ENCODE assay signal across 8 cellular contexts in genomic region chr9:95005276-95006141, GRCh38.
DNase-seq lines count a peak whose midpoint lies in the region; ATAC-seq, FAIRE-seq and TF ChIP-seq lines count a peak whose summit lies in the region.

No MANE protein-coding gene starts in this region.

- H3K4me3 ChIP-seq in NT2/D1 (ENCODE audit: insufficient read length, low read depth) = peak overlapping the region; percentile 77
- peak overlapping the region; percentile 100 for H3K4me3 ChIP-seq in endocrine pancreas (ENCODE audit: control insufficient read depth, insufficient read depth, low read length)
- H3K4me3 ChIP-seq in neural progenitor cell = peak overlapping the region; percentile 77

- H3K9ac ChIP-seq in NT2/D1 (ENCODE audit: insufficient read length, low read depth) (peak overlapping the region; percentile 86), endocrine pancreas (ENCODE audit: control insufficient read depth, insufficient read depth, low read length) (peak overlapping the region; percentile 98), neural progenitor cell (no peak overlapping the region)

- no peaks in the 10 kb centered on the region for H3K9me3 ChIP-seq in NT2/D1 (ENCODE audit: insufficient read depth, low read length)
- H3K9me3 ChIP-seq in endocrine pancreas (ENCODE audit: control insufficient read depth, low read length) = no peaks in the 10 kb centered on the region
- H3K9me3 ChIP-seq in neural progenitor cell (ENCODE audit: low read depth) = no peaks in the 10 kb centered on the region

- H3K27ac Mint-ChIP-seq in neural progenitor cell = peak overlapping the region; percentile 92

- peaks cover 30% of the 10 kb centered on the region for H3K27me3 Mint-ChIP-seq in activated T-cell treated with anti-CD3 and anti-CD28 coated beads, Interleukin-2, amount 50 U/mL, for 4 hours (ENCODE audit: low read depth)
- H3K27me3 Mint-ChIP-seq in neural progenitor cell (ENCODE audit: insufficient read depth, low read depth) = no peaks in the 10 kb centered on the region

- H4K20me1 ChIP-seq in neural progenitor cell (ENCODE audit: low read depth) = peaks cover 8% of the 10 kb centered on the region

- ATAC-seq in activated T-cell treated with anti-CD3 and anti-CD28 coated beads, Interleukin-2, amount 50 U/mL, for 4 hours = no peak

- H3K36me3 Mint-ChIP-seq in activated T-cell treated with anti-CD3 and anti-CD28 coated beads, Interleukin-2, amount 50 U/mL, for 4 hours (ENCODE audit: insufficient read depth) = no peaks in the 10 kb centered on the region
- H3K36me3 Mint-ChIP-seq in neural progenitor cell = peaks cover 10% of the 10 kb centered on the region

- H3K27ac ChIP-seq in neural progenitor cell = no peak overlapping the region

- H3K4me1 Mint-ChIP-seq in activated T-cell treated with anti-CD3 and anti-CD28 coated beads, Interleukin-2, amount 50 U/mL, for 4 hours (ENCODE audit: low read depth) = peaks cover 15% of the 10 kb centered on the region
- peaks cover 51% of the 10 kb centered on the region for H3K4me1 Mint-ChIP-seq in neural progenitor cell

- no peak for TF ChIP-seq CTCF in neural progenitor cell (IDR thresholded peaks at IDR 0.05)

- H3K9me3 Mint-ChIP-seq in activated T-cell treated with anti-CD3 and anti-CD28 coated beads, Interleukin-2, amount 50 U/mL, for 4 hours = no peaks in the 10 kb centered on the region
- H3K9me3 Mint-ChIP-seq in neural progenitor cell = no peaks in the 10 kb centered on the region

- H3K79me2 ChIP-seq in neural progenitor cell (ENCODE audit: low read depth) = no peaks in the 10 kb centered on the region

- no peaks in the 10 kb centered on the region for H3K4me1 ChIP-seq in NT2/D1 (ENCODE audit: insufficient read depth, insufficient read length)
- peaks cover 11% of the 10 kb centered on the region for H3K4me1 ChIP-seq in endocrine pancreas (ENCODE audit: control insufficient read depth, insufficient read depth, low read length)
- H3K4me1 ChIP-seq in neural progenitor cell = peaks cover 22% of the 10 kb centered on the region

- H3K27me3 ChIP-seq in NT2/D1 (ENCODE audit: insufficient read depth, insufficient read length) (peaks cover 40% of the 10 kb centered on the region), endocrine pancreas (ENCODE audit: control insufficient read depth, insufficient read depth, low read length) (no peaks in the 10 kb centered on the region), neural progenitor cell (peaks cover 41% of the 10 kb centered on the region)

- H3F3A ChIP-seq in neural progenitor cell (ENCODE audit: low read depth) = peaks cover 34% of the 10 kb centered on the region

- no peak overlapping the region for H2AFZ ChIP-seq in neural progenitor cell (replicated peaks)

- FAIRE-seq in GM12891 (lab: Jason Lieb, UNC) = no peak

- H3K36me3 ChIP-seq in NT2/D1 (ENCODE audit: insufficient read depth, insufficient read length, low read length) = peaks cover 28% of the 10 kb centered on the region
- peaks cover 2% of the 10 kb centered on the region for H3K36me3 ChIP-seq in endocrine pancreas (ENCODE audit: control insufficient read depth, insufficient read depth, low read length)
- no peaks in the 10 kb centered on the region for H3K36me3 ChIP-seq in neural progenitor cell

- H3K4me3 Mint-ChIP-seq in activated T-cell treated with anti-CD3 and anti-CD28 coated beads, Interleukin-2, amount 50 U/mL, for 4 hours = peak overlapping the region; percentile 74
- H3K4me3 Mint-ChIP-seq in neural progenitor cell = peak overlapping the region; percentile 95

- no peak for DNase-seq in activated T-cell treated with anti-CD3 and anti-CD28 coated beads, Interleukin-2, amount 50 U/mL, for 4 hours
- DNase-seq in activated T-cell treated with anti-CD3 and anti-CD28 coated beads for 4 hours (no peak), NT2/D1 (ENCODE audit: low read depth, low spot score) (no peak), neural progenitor cell (ENCODE audit: low spot score) (peak; percentile 28), GM12891 (ENCODE audit: insufficient read length, low spot score) (no peak), GF-D8 (lab: John Stamatoyannopoulos, UW) (no peak), NOMO-1 (lab: John Stamatoyannopoulos, UW; ENCODE audit: unreplicated experiment in 2 of 2) (no peak)

- TF ChIP-seq POLR2A in GM12891 (IDR thresholded peaks at IDR 0.05; ENCODE audit: low read depth, low read length) = no peak

- peak overlapping the region; percentile 84 for H3K4me2 ChIP-seq in neural progenitor cell

TF ChIP-seq in GM12891, 5 proteins besides CTCF, POLR2A, EP300 and RAD21:
- TF ChIP-seq TAF1 (IDR thresholded peaks at IDR 0.05; ENCODE audit: low read depth, low read length) = no peak
- TF ChIP-seq POLR2AphosphoS5 (IDR thresholded peaks at IDR 0.05; ENCODE audit: low read depth, low read length) = no peak
- TF ChIP-seq SPI1 (IDR thresholded peaks at IDR 0.05; ENCODE audit: low read depth, low read length) = no peak
- TF ChIP-seq POU2F2 (IDR thresholded peaks at IDR 0.05; ENCODE audit: low read depth, low read length) = no peak
- no peak for TF ChIP-seq PAX5 (IDR thresholded peaks at IDR 0.05; ENCODE audit: insufficient read depth, low read length, severe bottlenecking)
